ENCODE assay signal across 8 cellular contexts in the genomic region with DNA sequence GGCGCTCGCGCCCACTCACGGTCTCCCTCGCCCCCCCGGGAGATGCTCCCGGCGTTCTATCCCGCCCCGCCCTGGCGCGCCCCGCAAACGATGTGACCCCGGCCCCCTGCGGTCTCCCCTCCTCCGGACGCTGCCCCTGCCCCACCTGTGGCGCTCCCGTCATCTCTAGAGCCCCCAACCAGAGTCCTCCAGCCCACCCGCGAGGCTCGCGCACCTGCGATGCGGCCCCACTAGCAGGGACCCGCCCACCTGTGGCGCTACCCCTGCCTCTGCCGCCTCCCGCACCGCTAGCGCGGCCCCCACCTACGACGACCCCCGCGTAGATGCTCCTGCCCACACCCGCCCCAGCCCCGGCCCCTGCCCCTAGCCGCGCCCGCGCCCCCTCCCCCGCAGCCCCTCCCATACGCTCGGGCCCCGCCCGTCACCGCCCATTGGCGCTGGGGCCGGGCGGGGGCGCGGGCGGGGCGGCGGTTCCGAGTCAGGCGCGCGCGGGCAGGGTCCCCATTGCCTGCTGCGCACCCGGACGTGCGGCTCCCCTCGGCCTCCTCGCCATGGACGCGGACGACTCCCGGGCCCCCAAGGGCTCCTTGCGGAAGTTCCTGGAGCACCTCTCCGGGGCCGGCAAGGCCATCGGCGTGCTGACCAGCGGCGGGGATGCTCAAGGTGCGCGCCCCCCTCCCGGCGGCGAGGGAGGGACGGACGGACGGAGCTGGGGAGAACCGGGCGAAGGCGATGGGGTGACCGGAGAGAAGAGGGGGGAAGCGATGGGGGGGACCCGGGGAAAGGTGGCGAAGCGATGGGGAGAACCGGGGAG. TPM values are rescaled to one million over a fixed set of nuclear protein-coding genes. Genes with fewer than 3 reads are reported as not detected.
DNase-seq lines count a peak whose midpoint lies in the region; ATAC-seq, FAIRE-seq and TF ChIP-seq lines count a peak whose summit lies in the region.

PFKP (plus strand) TSS at position 504 of the 814 bp plus-strand sequence; CDS start at position 552, 48 bp downstream.

- no peak for TF ChIP-seq EP300 in H1 (IDR thresholded peaks at IDR 0.05; ENCODE audit: borderline replicate concordance in 1 of 2, low read depth in 2 of 2, low read length in 2 of 2)

- peaks cover 18% of the 10 kb centered on the region; the same call in 1 of the 2 replicates for H3K23me2 ChIP-seq in H1 (ENCODE audit: low read depth, low read length)

- no peak within 1 kb of the TSS for H3K14ac ChIP-seq in H1 (ENCODE audit: insufficient read length)

- intact Hi-C loops in activated CD4-positive, alpha-beta memory T cell treated with anti-CD3 and anti-CD28 coated beads for 36 hours (cut with micrococcal nuclease) = loop anchor here (10.0 kb wide), 1 partner anchor 122 kb away; no protein-coding TSS in a partner anchor

- H4K91ac ChIP-seq in H1 (replicated peaks; ENCODE audit: insufficient read length, low read length) = no peak within 1 kb of the TSS

- H3K36me3 ChIP-seq in ES-I3 (ENCODE audit: insufficient read depth, low read length) = peaks cover 7% of the 10 kb centered on the region
- peaks cover 0 to 19% (median 2%) of the 10 kb centered on the region in 4 experiments; a peak in 4 of 8 replicates for H3K36me3 ChIP-seq in H1 (ENCODE audit: control insufficient read depth in 2 of 4, insufficient read depth in 4 of 4, low read length in 3 of 4)

- no peak for TF ChIP-seq CTCF in H1 (IDR thresholded peaks at IDR 0.05; ENCODE audit: control extremely low read depth in 1 of 3, insufficient read depth in 1 of 3, low read depth in 1 of 3, low read length in 3 of 3)

- peak; percentile 43 for ATAC-seq in GM21529 (IDR thresholded peaks at IDR 0.05; ENCODE audit: unreplicated experiment)

- 0 out of 3 replicates have a peak, but pooled peaks of 1 of the 2 experiments have one; percentile 26 for TF ChIP-seq POLR2A in H1 (IDR thresholded peaks at IDR 0.05; ENCODE audit: control extremely low read depth in 1 of 2, low read depth in 2 of 2, low read length in 2 of 2)

- no peak within 1 kb of the TSS for H2BK12ac ChIP-seq in H1 (ENCODE audit: low read depth, low read length)

- H2BK15ac ChIP-seq in H1 (ENCODE audit: low read length) = no peak within 1 kb of the TSS

- H2BK120ac ChIP-seq in H1 (replicated peaks; ENCODE audit: low read depth, low read length) = no peak within 1 kb of the TSS

- H2AFZ ChIP-seq in H1 (ENCODE audit: low read length) = peak within 1 kb of the TSS; percentile 72; the same call in 1 of the 2 replicates

- H3K4me1 ChIP-seq in ES-I3 (ENCODE audit: insufficient read depth, low read length) = peaks cover 15% of the 10 kb centered on the region
- H3K4me1 ChIP-seq in H1 (replicated peaks in 1 of 4; ENCODE audit: control insufficient read depth in 3 of 4, insufficient read depth in 4 of 4, low read length in 3 of 4) = peaks cover under 1 to 10% (median 3%) of the 10 kb centered on the region in 4 experiments; a peak in 4 of 7 replicates
- H3K4me1 ChIP-seq in mononuclear cell (ENCODE audit: insufficient read depth, low read length) = peaks cover 14% of the 10 kb centered on the region

- H3K9me3 ChIP-seq in ES-I3 (ENCODE audit: control insufficient read depth, insufficient read depth, low read length) (no peaks in the 10 kb centered on the region; the same call in 1 of the 2 replicates), H1 (ENCODE audit: insufficient read depth in 2 of 2, low read depth in 1 of 2, low read length in 1 of 2) (no peaks in the 10 kb centered on the region), mononuclear cell (ENCODE audit: low read depth, low read length) (no peaks in the 10 kb centered on the region)

- H3K4me3 ChIP-seq in H1 (ENCODE audit: extremely low read depth in 1 of 4, insufficient read depth in 2 of 4, low read depth in 3 of 4, low read length in 4 of 4) = peak within 1 kb of the TSS; percentile 67 to 100 (median 88)
- H3K4me3 ChIP-seq in mononuclear cell (ENCODE audit: low read length) = peak within 1 kb of the TSS; percentile 69

- POLR2A ChIA-PET in activated CD4-positive, alpha-beta memory T cell treated with anti-CD3 and anti-CD28 coated beads for 36 hours (lab: Charles Lee) = interaction anchor here (3.5 kb wide), 2 partner anchors 25 to 28 kb away, joined by 16 read pairs; no protein-coding TSS in a partner anchor
- POLR2A ChIA-PET in H1 (lab: Charles Lee; ENCODE audit: partially characterized antibody) = interaction anchor here (0.7 to 3.0 kb wide), 8 partner anchors 10 to 784 kb away, joined by 3 to 18 read pairs (median 3); no protein-coding TSS in a partner anchor

- TF ChIP-seq RAD21 in H1 (IDR thresholded peaks at IDR 0.05 in 1 of 2, conservative IDR thresholded peaks at IDR 0.05 in 1 of 2; ENCODE audit: low read depth in 2 of 2, low read length in 2 of 2) = no peak

- no peak within 1 kb of the TSS; the same call in 1 of the 2 replicates for H2BK5ac ChIP-seq in H1 (ENCODE audit: low read depth, low read length)

- H3K36me3 Mint-ChIP-seq in activated CD4-positive, alpha-beta memory T cell treated with anti-CD3 and anti-CD28 coated beads for 36 hours = peaks cover 28% of the 10 kb centered on the region

- H3K9ac ChIP-seq in ES-I3 (ENCODE audit: low read depth, low read length) (peak within 1 kb of the TSS; percentile 88), H1 (replicated peaks in 1 of 4; ENCODE audit: extremely low read depth in 1 of 4, low read depth in 3 of 4, low read length in 3 of 4) (peak within 1 kb of the TSS; percentile 57 to 71 (median 62); a peak in 6 of 7 replicates)

- no peak within 1 kb of the TSS for H3K23ac ChIP-seq in H1 (ENCODE audit: insufficient read length)

- FAIRE-seq in H1 (lab: Jason Lieb, UNC) = no peak

- no peak for DNase-seq in LHCN-M2 (ENCODE audit: low read depth)
- peak; percentile 76 for DNase-seq in activated CD4-positive, alpha-beta memory T cell treated with anti-CD3 and anti-CD28 coated beads for 36 hours
- peak in 1 of 2 experiments; percentile 74 for DNase-seq in H1 (ENCODE audit: low read depth in 1 of 2, low spot score in 2 of 2)
- peak; percentile 49 for DNase-seq in stimulated activated CD8-positive, alpha-beta memory T cell treated with anti-CD3 and anti-CD28 coated beads, Interleukin-7, amount 100 ng/mL, for 24 hours (ENCODE audit: low read depth)
- no peak for DNase-seq in islet precursor cell

- H4K5ac ChIP-seq in H1 (ENCODE audit: insufficient read length, low read depth, low read length) = peak within 1 kb of the TSS; percentile 59

- H3K27me3 Mint-ChIP-seq in activated CD4-positive, alpha-beta memory T cell treated with anti-CD3 and anti-CD28 coated beads for 36 hours = peaks cover 6% of the 10 kb centered on the region

- H3K79me1 ChIP-seq in H1 (ENCODE audit: low read depth, low read length) = peaks cover 10% of the 10 kb centered on the region

- peaks cover 31% of the 10 kb centered on the region for H3K4me1 Mint-ChIP-seq in activated CD4-positive, alpha-beta memory T cell treated with anti-CD3 and anti-CD28 coated beads for 36 hours (ENCODE audit: low read depth)

- peak within 1 kb of the TSS; percentile 88 for H3K4me3 Mint-ChIP-seq in activated CD4-positive, alpha-beta memory T cell treated with anti-CD3 and anti-CD28 coated beads for 36 hours

- H3K18ac ChIP-seq in H1 (ENCODE audit: extremely low read depth, low read length) = peak within 1 kb of the TSS; percentile 83

- no peak within 1 kb of the TSS for H3K27ac ChIP-seq in H1 (ENCODE audit: low read depth, low read length)

- H3K4me2 ChIP-seq in H1 (ENCODE audit: insufficient read depth in 1 of 2, low read depth in 2 of 2, low read length in 2 of 2) = peak within 1 kb of the TSS; percentile 88 to 94

- CTCF ChIA-PET in activated CD4-positive, alpha-beta memory T cell treated with anti-CD3 and anti-CD28 coated beads for 36 hours (lab: Charles Lee) = no interaction called here
- CTCF ChIA-PET in H1 (lab: Charles Lee; ENCODE audit: partially characterized antibody) = no interaction called here

- no peak within 1 kb of the TSS for H2AK5ac ChIP-seq in H1 (ENCODE audit: low read depth, low read length)

- H4K8ac ChIP-seq in H1 (ENCODE audit: extremely low read depth, insufficient read depth, low read length) = peak within 1 kb of the TSS; percentile 73

- peaks cover 23 to 35% of the 10 kb centered on the region in 2 experiments for H3K79me2 ChIP-seq in H1 (ENCODE audit: control insufficient read depth in 1 of 2, insufficient read depth in 2 of 2, low read length in 2 of 2)

- H3K27me3 ChIP-seq in H1 (replicated peaks in 1 of 4; ENCODE audit: control insufficient read depth in 3 of 4, extremely low read depth in 1 of 4, insufficient read depth in 3 of 4, low read length in 3 of 4) = peaks cover 0 to 15% (median 12%) of the 10 kb centered on the region in 4 experiments; a peak in 6 of 7 replicates
- no peaks in the 10 kb centered on the region for H3K27me3 ChIP-seq in mononuclear cell (ENCODE audit: insufficient read depth, low read length)

- peaks cover 1 to 18% of the 10 kb centered on the region in 2 experiments for H4K20me1 ChIP-seq in H1 (replicated peaks in 1 of 2; ENCODE audit: control insufficient read depth in 1 of 2, insufficient read depth in 2 of 2, low read length in 2 of 2)

- peak within 1 kb of the TSS; percentile 69 for H3K4ac ChIP-seq in H1 (replicated peaks; ENCODE audit: insufficient read length, low read depth, low read length)

- no peaks in the 10 kb centered on the region for H3K9me3 Mint-ChIP-seq in activated CD4-positive, alpha-beta memory T cell treated with anti-CD3 and anti-CD28 coated beads for 36 hours

- peak within 1 kb of the TSS; percentile 88 for H3K27ac Mint-ChIP-seq in activated CD4-positive, alpha-beta memory T cell treated with anti-CD3 and anti-CD28 coated beads for 36 hours

- 1% methylated on average over 19 of the region's 96 CpGs; no CpG with 5 or more reads in 1 of the 2 experiments for WGBS in H1 (ENCODE audit: extremely low coverage in 1 of 2, insufficient coverage in 1 of 2, insufficient read length in 1 of 2, insufficient replicate concordance in 2 of 2, low coverage in 1 of 2, low lambda C conversion rate in 2 of 2, missing lambda C conversion rate in 1 of 2), 2 experiments

- H2BK20ac ChIP-seq in H1 (ENCODE audit: low read length) = no peak within 1 kb of the TSS

- peak within 1 kb of the TSS; percentile 42 for H3K56ac ChIP-seq in H1 (replicated peaks; ENCODE audit: insufficient read length, low read depth, low read length)

RNA-seq across cellular contexts. Expression of gene PFKP, which starts in this region (rescaled TPM):
- total RNA-seq in LHCN-M2 (2014; rRNA removed) (174 and 216 TPM in 2 replicates), mononuclear cell (23.1 TPM)
- 166 TPM for polyA plus RNA-seq in LHCN-M2 (2012)
- 100 to 1,000 TPM; 175 to 176 TPM for total RNA-seq in activated CD4-positive, alpha-beta memory T cell treated with anti-CD3 and anti-CD28 coated beads for 36 hours
- total RNA-seq in H1 (2021; fragmentation: NEBNext Ultra II Directional; extraction: Animal tissue kit (Norgen Biotek cat#: 25700)) = 128 TPM in 2 replicates
- 51.2 and 76.9 TPM in 2 replicates for polyA plus RNA-seq in H1 (2011; rRNA removed)
- 68.1 TPM for polyA plus RNA-seq in H1 (2011; cell fraction: cytosol; rRNA removed)
- polyA plus RNA-seq in H1 (2011; cell fraction: nucleus; rRNA removed) = 135 TPM
- polyA plus RNA-seq in H1 (2012, experiment 1 of 2) = 83.6 to 123 TPM (median 119 TPM) in 4 replicates
- polyA plus RNA-seq in H1 (2012, experiment 2 of 2) = 93.7 TPM
- 63.5 TPM for polyA plus RNA-seq in H1 (2013, experiment 1 of 2)
- 58.9 TPM for polyA plus RNA-seq in H1 (2013, experiment 2 of 2)
- 45.6 and 46.7 TPM in 2 replicates for polyA minus RNA-seq in H1 (2011; rRNA and poly(A)+ RNA removed)
- 55.2 TPM for polyA minus RNA-seq in H1 (2011; cell fraction: cytosol; rRNA and poly(A)+ RNA removed)
- 47.8 TPM for polyA minus RNA-seq in H1 (2011; cell fraction: nucleus; rRNA and poly(A)+ RNA removed)

Comparison
In these comparisons a context has a peak if more than half of its experiments do, and no peak if none do; other contexts are left out.
1. DNase-seq: peak in activated CD4-positive, alpha-beta memory T cell treated with anti-CD3 and anti-CD28 coated beads for 36 hours (single experiment) and stimulated activated CD8-positive, alpha-beta memory T cell treated with anti-CD3 and anti-CD28 coated beads, Interleukin-7, amount 100 ng/mL, for 24 hours (single experiment); none in LHCN-M2 (single experiment) and islet precursor cell (single experiment).